10 cellular contexts compared by ENCODE assay signal in the genomic region with DNA sequence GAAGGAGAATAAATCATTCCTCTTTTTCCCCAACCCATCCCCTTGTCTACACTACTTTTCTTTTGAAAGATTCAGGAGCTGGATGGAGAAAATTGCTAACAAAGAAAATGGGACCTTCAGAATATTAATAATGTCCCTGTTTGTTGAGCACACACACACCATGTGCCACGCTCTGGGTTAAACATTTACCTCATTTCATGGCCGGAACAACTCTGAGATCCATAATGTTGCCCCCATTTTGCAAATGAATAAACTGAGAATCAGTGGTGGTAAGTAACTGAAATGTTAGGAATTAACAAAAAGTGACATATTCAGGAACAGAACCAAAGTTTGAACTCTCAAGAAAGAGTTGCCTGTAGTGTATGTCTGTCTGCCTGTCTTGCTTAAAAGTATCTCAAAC. TPM values are rescaled to one million over a fixed set of nuclear protein-coding genes. Genes with fewer than 3 reads are reported as not detected.
A peak's percentile ranks its signal among the peaks of the same experiment; 100 is the strongest.
DNase-seq lines count a peak whose midpoint lies in the region; ATAC-seq and TF ChIP-seq lines count a peak whose summit lies in the region.
"Had no signal": no experiment of that assay in that cellular context is flagged by ENCODE, and none has a peak within 500 bp of the region (broad histone marks: within the 10 kb centered on the region; RNA-seq: fewer than 3 reads in every experiment).

No MANE protein-coding gene starts in this region.

- peak overlapping the region; percentile 77 for H3K4me3 Mint-ChIP-seq in central memory CD8-positive, alpha-beta T cell

- H3K9me3 ChIP-seq in heart right ventricle, result no peaks in the 10 kb centered on the region
- no peaks in the 10 kb centered on the region for H3K9me3 ChIP-seq in lower lobe of right lung

- WGBS in heart right ventricle, 2 donors, result 90 to 93% methylated on average over 2 of the region's 2 CpGs

- H3K9me3 Mint-ChIP-seq in central memory CD8-positive, alpha-beta T cell, result no peaks in the 10 kb centered on the region

- H3K4me1 ChIP-seq in heart right ventricle (peaks cover 0 to 46% (median 22%) of the 10 kb centered on the region in 9 donors), lower lobe of right lung (peaks cover 20% of the 10 kb centered on the region)

- peaks cover 46% of the 10 kb centered on the region for H3K27me3 Mint-ChIP-seq in central memory CD8-positive, alpha-beta T cell

- peak overlapping the region in 9 of 10 donors; percentile 65 to 88 (median 75) for H3K27ac ChIP-seq in heart right ventricle
- H3K27ac ChIP-seq in lower lobe of right lung, result peak overlapping the region; percentile 75

- DNase-seq in heart right ventricle (no peak), Right ventricle myocardium superior (no peak), lower lobe of right lung (no peak), ureter (ENCODE audit: low spot score) (peak; percentile 1)
- DNase-seq in central memory CD8-positive, alpha-beta T cell (ENCODE audit: low spot score in 2 of 2), result no peak
- DNase-seq in stimulated activated CD4-positive, alpha-beta T cell treated with anti-CD3 and anti-CD28 coated beads, Interleukin-15, amount 100 ng/mL, for 24 hours, result no peak
- no peak for DNase-seq in activated CD4-positive, alpha-beta T cell treated with anti-CD3 and anti-CD28 coated beads, Interleukin-2, amount 50 U/mL, for 4 hours
- DNase-seq: Kasumi-1 had no signal

- no peak for TF ChIP-seq CTCF in heart right ventricle (IDR thresholded peaks at IDR 0.05)
- TF ChIP-seq CTCF in lower lobe of right lung (IDR thresholded peaks at IDR 0.05), result no peak

- peaks cover 0 to 28% (median 0%) of the 10 kb centered on the region in 7 donors for H3K27me3 ChIP-seq in heart right ventricle
- no peaks in the 10 kb centered on the region for H3K27me3 ChIP-seq in lower lobe of right lung (ENCODE audit: low read depth)

- H3K4me3 ChIP-seq in heart right ventricle (peak overlapping the region in 4 of 10 donors; percentile 38 to 51 (median 46)), lower lobe of right lung (no peak overlapping the region)

- ATAC-seq in heart right ventricle, result no peak
- ATAC-seq in Right ventricle myocardium superior (ENCODE audit: poor library complexity), result no peak
- no peak for ATAC-seq in central memory CD8-positive, alpha-beta T cell (replicated peaks; ENCODE audit: extremely low read depth, poor library complexity, severe bottlenecking)
- no peak for ATAC-seq in lower lobe of right lung
- ATAC-seq in GM21367 (IDR thresholded peaks at IDR 0.05; ENCODE audit: unreplicated experiment), result no peak

- H3K36me3 Mint-ChIP-seq in central memory CD8-positive, alpha-beta T cell (ENCODE audit: insufficient read depth), result peaks cover 9% of the 10 kb centered on the region

- intact Hi-C loops in heart right ventricle (cut with DNase I), result loop anchor here in 6 of 10 donors (5.0 to 10.0 kb wide), 6 partner anchors 91 to 196 kb away; no protein-coding TSS in a partner anchor
- intact Hi-C loops in Right ventricle myocardium superior (cut with DNase I), result loop anchor here (5.0 kb wide), 1 partner anchor 134 kb away; no protein-coding TSS in a partner anchor
- intact Hi-C loops in lower lobe of right lung (cut with DNase I), result loop anchor here (5.0 kb wide), 1 partner anchor 134 kb away; no protein-coding TSS in a partner anchor

- peaks cover 13% of the 10 kb centered on the region for H3K4me1 Mint-ChIP-seq in central memory CD8-positive, alpha-beta T cell

- no peak overlapping the region for H3K27ac Mint-ChIP-seq in central memory CD8-positive, alpha-beta T cell (ENCODE audit: low read depth)

- H3K36me3 ChIP-seq in heart right ventricle, result no peaks in the 10 kb centered on the region
- no peaks in the 10 kb centered on the region for H3K36me3 ChIP-seq in lower lobe of right lung

RNA-seq across cellular contexts. Expression of gene SMAD5, which starts 51.5 kb away (rescaled TPM):
- total RNA-seq in heart right ventricle (10 to 100 TPM; 33.3 to 53.8 (median 39.8) TPM), Right ventricle myocardium superior (37.2 TPM), lower lobe of right lung (61.9 TPM), ureter (86.3 TPM)
- polyA plus RNA-seq in heart right ventricle, result 1 to 10 TPM; 7.0 to 8.5 TPM

RNA-seq across cellular contexts. Expression of gene TGFBI, which starts 52.4 kb away (rescaled TPM):
- total RNA-seq in heart right ventricle, result 100 to 1,000 TPM in 1 of 10 donors, 10 to 100 TPM in 9; 29.6 to 137 (median 46.2) TPM
- 10 to 100 TPM; 65.5 to 69.9 TPM for polyA plus RNA-seq in heart right ventricle
- 49.9 TPM for total RNA-seq in Right ventricle myocardium superior
- total RNA-seq in lower lobe of right lung, result 140 TPM
- total RNA-seq in ureter, result 147 TPM
- total RNA-seq: G401 had no signal
